ENCODE assay signal across 23 cellular contexts in genomic region chr1:68202239-68202832, GRCh38. TPM values are rescaled to one million over a fixed set of nuclear protein-coding genes. Genes with fewer than 3 reads are reported as not detected.
DNase-seq lines count a peak whose midpoint lies in the region; ATAC-seq and TF ChIP-seq lines count a peak whose summit lies in the region.
"Had no signal": no experiment of that assay in that cellular context is flagged by ENCODE, and none has a peak within 500 bp of the region (broad histone marks: within the 10 kb centered on the region; RNA-seq: fewer than 3 reads in every experiment).

No MANE protein-coding gene starts in this region.

- H3K9me3 Mint-ChIP-seq in nephron, result no peaks in the 10 kb centered on the region
- H3K9me3 Mint-ChIP-seq in activated naive CD4-positive, alpha-beta T cell treated with anti-CD3 and anti-CD28 coated beads for 36 hours, result no peaks in the 10 kb centered on the region
- H3K9me3 Mint-ChIP-seq: activated naive CD4-positive, alpha-beta T cell treated with anti-CD3 and anti-CD28 coated beads, Interleukin-2, amount 50 U/mL, for 24 hours had no signal

- TF ChIP-seq CTCF in AG10803 (conservative IDR thresholded peaks at IDR 0.05; ENCODE audit: low read length) (no peak), nephron (IDR thresholded peaks at IDR 0.05; ENCODE audit: unreplicated experiment in 3 of 3) (no peak)

- DNase-seq in AG10803 (ENCODE audit: low read depth), result peak; percentile 65
- DNase-seq in dedifferentiated amniotic fluid mesenchymal stem cell (ENCODE audit: extremely low spot score), result peak; percentile 71
- no peak for DNase-seq in activated naive CD4-positive, alpha-beta T cell treated with anti-CD3 and anti-CD28 coated beads for 36 hours
- no peak for DNase-seq in RPMI8226
- no peak for DNase-seq in stimulated activated CD4-positive, alpha-beta T cell treated with anti-CD3 and anti-CD28 coated beads, Interleukin-12 subunit alpha, Interleukin-12 subunit beta, amount 100 ng/mL, for 4 hours
- DNase-seq: activated CD4-positive, alpha-beta T cell treated with anti-CD3 and anti-CD28 coated beads for 36 hours; AML-193; Calu3; effector memory CD4-positive, alpha-beta T cell; islet precursor cell; midbrain; MV-4-11; NCI-H2171; NCI-H82; nucleus accumbens; stimulated activated naive CD4-positive, alpha-beta T cell treated with Interleukin-2 at 50 U/mL for 16 hours; T-helper 2 cell had no signal

- intact Hi-C loops in activated naive CD4-positive, alpha-beta T cell treated with anti-CD3 and anti-CD28 coated beads for 36 hours (cut with micrococcal nuclease), result no loop called here

- peak overlapping the region in 1 of 3 experiments; percentile 14 for H3K4me3 Mint-ChIP-seq in nephron
- H3K4me3 Mint-ChIP-seq in activated naive CD4-positive, alpha-beta T cell treated with anti-CD3 and anti-CD28 coated beads for 36 hours, result no peak overlapping the region
- H3K4me3 Mint-ChIP-seq: activated CD4-positive, alpha-beta T cell treated with anti-CD3 and anti-CD28 coated beads for 36 hours; activated naive CD4-positive, alpha-beta T cell treated with anti-CD3 and anti-CD28 coated beads, Interleukin-2, amount 50 U/mL, for 24 hours had no signal

- H3K27me3 Mint-ChIP-seq in nephron (ENCODE audit: low read depth), result no peaks in the 10 kb centered on the region
- H3K27me3 Mint-ChIP-seq in activated naive CD4-positive, alpha-beta T cell treated with anti-CD3 and anti-CD28 coated beads for 36 hours (ENCODE audit: low read depth), result peaks cover 2% of the 10 kb centered on the region
- H3K27me3 Mint-ChIP-seq: activated naive CD4-positive, alpha-beta T cell treated with anti-CD3 and anti-CD28 coated beads, Interleukin-2, amount 50 U/mL, for 24 hours had no signal

- no peak for ATAC-seq in GM21737 (IDR thresholded peaks at IDR 0.05; ENCODE audit: unreplicated experiment)
- ATAC-seq: activated CD4-positive, alpha-beta T cell treated with anti-CD3 and anti-CD28 coated beads for 36 hours; HCT116 had no signal

- peak; percentile 46; the same call in 1 of the 2 replicates for TF ChIP-seq EP300 in Ishikawa (IDR thresholded peaks at IDR 0.05; ENCODE audit: borderline replicate concordance)

- no peak for TF ChIP-seq RAD21 in Ishikawa (IDR thresholded peaks at IDR 0.05; ENCODE audit: low read depth)

- peaks cover 82% of the 10 kb centered on the region for H3K4me1 Mint-ChIP-seq in nephron
- no peaks in the 10 kb centered on the region for H3K4me1 Mint-ChIP-seq in activated naive CD4-positive, alpha-beta T cell treated with anti-CD3 and anti-CD28 coated beads for 36 hours (ENCODE audit: low read depth)
- H3K4me1 Mint-ChIP-seq: activated CD4-positive, alpha-beta T cell treated with anti-CD3 and anti-CD28 coated beads for 36 hours; activated naive CD4-positive, alpha-beta T cell treated with anti-CD3 and anti-CD28 coated beads, Interleukin-2, amount 50 U/mL, for 24 hours had no signal

- CTCF ChIA-PET in activated naive CD4-positive, alpha-beta T cell treated with anti-CD3 and anti-CD28 coated beads for 36 hours (lab: Charles Lee), result no interaction called here

- no peaks in the 10 kb centered on the region for H3K36me3 Mint-ChIP-seq in nephron (ENCODE audit: low read depth)
- no peaks in the 10 kb centered on the region for H3K36me3 Mint-ChIP-seq in activated naive CD4-positive, alpha-beta T cell treated with anti-CD3 and anti-CD28 coated beads for 36 hours (ENCODE audit: low read depth)
- H3K36me3 Mint-ChIP-seq: activated naive CD4-positive, alpha-beta T cell treated with anti-CD3 and anti-CD28 coated beads, Interleukin-2, amount 50 U/mL, for 24 hours had no signal

- H3K4me3 ChIP-seq in AG10803 (ENCODE audit: low read length), result no peak overlapping the region
- H3K4me3 ChIP-seq: cardiac muscle cell had no signal

- peak overlapping the region; percentile 59 to 83 (median 61) for H3K27ac Mint-ChIP-seq in nephron
- H3K27ac Mint-ChIP-seq in activated naive CD4-positive, alpha-beta T cell treated with anti-CD3 and anti-CD28 coated beads for 36 hours, result no peak overlapping the region
- H3K27ac Mint-ChIP-seq: activated CD4-positive, alpha-beta T cell treated with anti-CD3 and anti-CD28 coated beads for 36 hours; activated naive CD4-positive, alpha-beta T cell treated with anti-CD3 and anti-CD28 coated beads, Interleukin-2, amount 50 U/mL, for 24 hours had no signal

TF ChIP-seq in Ishikawa, 13 proteins besides CTCF, POLR2A, EP300 and RAD21:
- peak; percentile 42; the same call in 1 of the 2 replicates for TF ChIP-seq TEAD4 (IDR thresholded peaks at IDR 0.05)
- no peak for TF ChIP-seq TAF1 (IDR thresholded peaks at IDR 0.05; ENCODE audit: low read depth)
- peak; percentile 77 for TF ChIP-seq NFIC (IDR thresholded peaks at IDR 0.05)
- peak; percentile 18; the same call in 1 of the 2 replicates for TF ChIP-seq TCF12 (IDR thresholded peaks at IDR 0.05; ENCODE audit: low read depth)

RNA-seq across cellular contexts. Expression of gene WLS, which starts 30.0 kb away (rescaled TPM):
- not detected for total RNA-seq in activated naive CD4-positive, alpha-beta T cell treated with anti-CD3 and anti-CD28 coated beads for 36 hours
- total RNA-seq: activated CD4-positive, alpha-beta T cell treated with anti-CD3 and anti-CD28 coated beads for 36 hours had no signal

Comparison
In these comparisons a context has a peak if more than half of its experiments do, and no peak if none do; other contexts are left out.
1. DNase-seq: peak in AG10803 (single experiment) and dedifferentiated amniotic fluid mesenchymal stem cell (single experiment); none in activated naive CD4-positive, alpha-beta T cell treated with anti-CD3 and anti-CD28 coated beads for 36 hours (single experiment), RPMI8226 (single experiment) and stimulated activated CD4-positive, alpha-beta T cell treated with anti-CD3 and anti-CD28 coated beads, Interleukin-12 subunit alpha, Interleukin-12 subunit beta, amount 100 ng/mL, for 4 hours (single experiment).